ENCODE assay signal across 23 cellular contexts in the genomic region with DNA sequence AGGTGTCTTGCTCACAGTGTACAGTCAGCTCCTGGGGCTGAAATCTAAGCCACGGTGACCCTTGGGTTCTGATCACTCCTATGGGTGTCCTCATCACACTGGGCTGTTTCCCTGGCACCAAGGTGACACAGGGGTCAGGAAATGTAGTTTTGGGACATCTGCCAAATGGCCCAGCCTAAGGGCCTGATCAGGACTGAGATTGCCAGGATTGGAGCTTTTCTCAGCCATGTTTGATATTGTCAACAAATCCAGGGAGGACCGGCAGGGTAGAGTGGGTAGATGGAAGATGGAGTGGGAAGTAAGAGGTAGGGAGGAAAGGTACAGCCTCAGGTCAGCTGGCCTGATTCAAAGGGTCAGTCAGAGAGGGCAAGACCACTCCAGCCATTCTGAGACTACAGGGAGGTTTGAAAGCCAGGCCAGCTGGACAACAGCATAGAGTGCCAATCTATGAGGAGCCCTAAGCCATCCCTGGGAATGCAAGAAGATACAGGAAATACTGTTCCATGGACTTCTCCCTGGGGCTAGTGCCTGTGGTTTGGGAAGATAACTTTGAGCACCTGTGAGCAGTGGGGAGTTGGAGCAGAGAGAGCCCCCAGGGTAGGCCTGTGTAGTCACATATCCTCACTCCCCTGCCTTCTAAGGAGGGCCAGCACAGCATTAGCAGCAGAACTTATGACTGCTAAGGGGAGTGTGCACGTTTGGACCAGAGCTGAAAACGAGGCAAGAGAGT.
"Had no signal": no experiment of that assay in that cellular context is flagged by ENCODE, and none has a peak within 500 bp of the region (broad histone marks: within the 10 kb centered on the region; RNA-seq: fewer than 3 reads in every experiment).

No MANE protein-coding gene starts in this region.

- H3K4me1 Mint-ChIP-seq: activated naive CD8-positive, alpha-beta T cell treated with anti-CD3 and anti-CD28 coated beads for 36 hours; activated T-helper 17 cell treated with anti-CD3 and anti-CD28 coated beads, Interleukin-2, amount 50 U/mL, for 72 hours; naive thymus-derived CD8-positive, alpha-beta T cell; T-cell had no signal

- H3K27me3 Mint-ChIP-seq: activated naive CD8-positive, alpha-beta T cell treated with anti-CD3 and anti-CD28 coated beads for 36 hours; type B pancreatic cell had no signal

- H3K27ac Mint-ChIP-seq: activated CD8-positive, alpha-beta T cell treated with anti-CD3 and anti-CD28 coated beads, Interleukin-2, amount 10 ng/mL, durations not matched to agents 7 days and 5 days; activated naive CD8-positive, alpha-beta T cell treated with anti-CD3 and anti-CD28 coated beads for 36 hours; activated T-cell treated with anti-CD3 and anti-CD28 coated beads, Interleukin-2, amount 50 U/mL, for 24 hours; activated T-helper 17 cell treated with anti-CD3 and anti-CD28 coated beads, Interleukin-2, amount 50 U/mL, for 72 hours; naive thymus-derived CD8-positive, alpha-beta T cell; T-cell; T-helper 2 cell treated with Interferon-gamma antibody and Interleukin-4, amounts not matched to agents 5 μg/mL and 100 μg/mL, for 36 hours; type B pancreatic cell had no signal

- H3K4me2 ChIP-seq: neural progenitor cell had no signal

- H3K9ac ChIP-seq: neural progenitor cell had no signal

- H3K27ac ChIP-seq: colonic mucosa, foreskin keratinocyte, neural progenitor cell, spleen, testis, WERI-Rb-1 had no signal

- H3K9me3 Mint-ChIP-seq: activated naive CD8-positive, alpha-beta T cell treated with anti-CD3 and anti-CD28 coated beads for 36 hours; activated T-cell treated with anti-CD3 and anti-CD28 coated beads, Interleukin-2, amount 50 U/mL, for 24 hours; activated T-helper 17 cell treated with anti-CD3 and anti-CD28 coated beads, Interleukin-2, amount 50 U/mL, for 72 hours; naive thymus-derived CD8-positive, alpha-beta T cell; neural progenitor cell; T-cell; T-helper 2 cell treated with Interferon-gamma antibody and Interleukin-4, amounts not matched to agents 5 μg/mL and 100 μg/mL, for 36 hours; type B pancreatic cell had no signal

- H3K4me1 ChIP-seq: colonic mucosa, foreskin keratinocyte had no signal

- H3K36me3 ChIP-seq: colonic mucosa, neural progenitor cell, spleen, WERI-Rb-1 had no signal

- ATAC-seq: activated CD8-positive, alpha-beta T cell treated with anti-CD3 and anti-CD28 coated beads, Interleukin-2, amount 10 ng/mL, durations not matched to agents 7 days and 5 days; activated T-helper 17 cell treated with anti-CD3 and anti-CD28 coated beads, Interleukin-2, amount 50 U/mL, for 72 hours; foreskin keratinocyte; left lobe of liver; naive thymus-derived CD8-positive, alpha-beta T cell; T-cell had no signal

- H3K4me3 Mint-ChIP-seq: activated CD8-positive, alpha-beta T cell treated with anti-CD3 and anti-CD28 coated beads, Interleukin-2, amount 10 ng/mL, durations not matched to agents 7 days and 5 days; activated naive CD8-positive, alpha-beta T cell treated with anti-CD3 and anti-CD28 coated beads for 36 hours; activated T-cell treated with anti-CD3 and anti-CD28 coated beads, Interleukin-2, amount 50 U/mL, for 24 hours; activated T-helper 17 cell treated with anti-CD3 and anti-CD28 coated beads, Interleukin-2, amount 50 U/mL, for 72 hours; naive thymus-derived CD8-positive, alpha-beta T cell; neural progenitor cell; T-cell; T-helper 2 cell treated with Interferon-gamma antibody and Interleukin-4, amounts not matched to agents 5 μg/mL and 100 μg/mL, for 36 hours; type B pancreatic cell had no signal

- H3K27me3 ChIP-seq: colonic mucosa, foreskin keratinocyte, neural progenitor cell, spleen, testis had no signal

- H3K4me3 ChIP-seq: colonic mucosa, lung, neural progenitor cell, spleen, testis had no signal

- DNase-seq: activated CD4-positive, alpha-beta T cell treated with anti-CD3 and anti-CD28 coated beads, Interleukin-2, amount 50 U/mL, for 1 hour; activated CD4-positive, CD25-positive, alpha-beta regulatory T cell treated with anti-CD3 and anti-CD28 coated beads, Interleukin-2, amount 50 U/mL, for 72 hours; activated CD8-positive, alpha-beta memory T cell treated with anti-CD3 and anti-CD28 coated beads, Interleukin-2, amount 50 U/mL, for 4 hours; activated CD8-positive, alpha-beta T cell treated with anti-CD3 and anti-CD28 coated beads, Interleukin-2, amount 10 ng/mL, durations not matched to agents 7 days and 5 days; activated naive CD4-positive, alpha-beta T cell; activated naive CD8-positive, alpha-beta T cell treated with anti-CD3 and anti-CD28 coated beads for 36 hours; activated T-cell treated with anti-CD3 and anti-CD28 coated beads, Interleukin-2, amount 50 U/mL, for 24 hours; colonic mucosa; erythroblast; foreskin keratinocyte; naive thymus-derived CD8-positive, alpha-beta T cell; spleen; stimulated activated CD4-positive, alpha-beta T cell treated with anti-CD3 and anti-CD28 coated beads, Interleukin-4, amount 100 ng/mL, for 1 hour; stimulated activated naive CD4-positive, alpha-beta T cell; T-cell; testis; WERI-Rb-1 had no signal

- H3K36me3 Mint-ChIP-seq: activated naive CD8-positive, alpha-beta T cell treated with anti-CD3 and anti-CD28 coated beads for 36 hours; naive thymus-derived CD8-positive, alpha-beta T cell; neural progenitor cell; T-cell; type B pancreatic cell had no signal

- H2AFZ ChIP-seq: neural progenitor cell had no signal

- H3K9me3 ChIP-seq: colonic mucosa, spleen, testis had no signal
